8 cellular contexts compared by ENCODE assay signal in genomic region chr4:8315343-8316250, GRCh38. TPM values are rescaled to one million over a fixed set of nuclear protein-coding genes. Genes with fewer than 3 reads are reported as not detected.
A peak's percentile ranks its signal among the peaks of the same experiment; 100 is the strongest.
DNase-seq lines count a peak whose midpoint lies in the region; ATAC-seq, FAIRE-seq and TF ChIP-seq lines count a peak whose summit lies in the region.

No MANE protein-coding gene starts in this region.

- H3K27me3 Mint-ChIP-seq in GM23338 (ENCODE audit: insufficient read depth, low read depth, poor library complexity), result peaks cover 13% of the 10 kb centered on the region

- DNase-seq in GM23338 (ENCODE audit: low spot score) (peak; percentile 52), NCI-H345 treated with DMSO at 0.1 percent for 48 hours (lab: John Stamatoyannopoulos, UW; ENCODE audit: unreplicated experiment) (peak; percentile 56), mucosa of descending colon (peak in 1 of 3 donors; percentile 16), D721Med (ENCODE audit: insufficient read length, low spot score) (no peak)

- intact Hi-C loops in mucosa of descending colon (cut with DNase I, micrococcal nuclease), result no loop called here

- H3K9me3 Mint-ChIP-seq in GM23338, result peaks cover 16% of the 10 kb centered on the region; the same call in 2 of the 3 replicates

- TF ChIP-seq CTCF in GM23338 (conservative IDR thresholded peaks at IDR 0.05; ENCODE audit: low read depth in 2 of 2) (no peak), mucosa of descending colon (IDR thresholded peaks at IDR 0.05) (no peak), D721Med (IDR thresholded peaks at IDR 0.05; ENCODE audit: insufficient read depth, missing control alignments) (no peak)

- H3K27ac Mint-ChIP-seq in GM23338, result peak overlapping the region; percentile 80; the same call in 1 of the 2 replicates

- H3F3A ChIP-seq in GM23338 (replicated peaks; ENCODE audit: low read depth), result no peaks in the 10 kb centered on the region

- peaks cover 9% of the 10 kb centered on the region for H3K4me1 ChIP-seq in GM23338 (ENCODE audit: insufficient read depth)
- peaks cover 19% of the 10 kb centered on the region for H3K4me1 ChIP-seq in ectodermal cell (ENCODE audit: control insufficient read depth, insufficient read depth, low read length)
- H3K4me1 ChIP-seq in mucosa of descending colon (ENCODE audit: low read depth), result no peaks in the 10 kb centered on the region

- no peaks in the 10 kb centered on the region for H3K9me2 ChIP-seq in GM23338 (ENCODE audit: insufficient read depth)

- H3K27ac ChIP-seq in GM23338 (ENCODE audit: low read depth), result no peak overlapping the region
- H3K27ac ChIP-seq in ectodermal cell (ENCODE audit: insufficient read depth, low read depth, low read length, poor library complexity, severe bottlenecking), result peak overlapping the region; percentile 77

- H3K4me3 ChIP-seq in GM23338 (no peak overlapping the region), ectodermal cell (ENCODE audit: insufficient read depth, low read depth, low read length) (no peak overlapping the region), mucosa of descending colon (no peak overlapping the region)

- no peaks in the 10 kb centered on the region for H4K20me1 ChIP-seq in GM23338 (replicated peaks; ENCODE audit: insufficient read depth)

- no peaks in the 10 kb centered on the region for H3K79me2 ChIP-seq in GM23338 (replicated peaks; ENCODE audit: insufficient read depth)

- WGBS in ectodermal cell, 2 experiments, result 45 to 46% methylated on average over 20 to 21 of the region's 21 CpGs

- H3K4me3 Mint-ChIP-seq in GM23338, result no peak overlapping the region; the same call in 2 of the 3 replicates

- H3K9me3 ChIP-seq in ectodermal cell (ENCODE audit: control insufficient read depth, low read length), result no peaks in the 10 kb centered on the region
- no peaks in the 10 kb centered on the region for H3K9me3 ChIP-seq in mucosa of descending colon

- peak overlapping the region; percentile 48 for H3K4me2 ChIP-seq in GM23338

- no peaks in the 10 kb centered on the region for H3K36me3 Mint-ChIP-seq in GM23338 (ENCODE audit: low read depth)

- H2AFZ ChIP-seq in GM23338, result peak overlapping the region; percentile 97

- no peak for FAIRE-seq in D721Med (lab: Jason Lieb, UNC)

- peak; percentile 83 for ATAC-seq in GM23338
- ATAC-seq in mucosa of descending colon, result peak; percentile 54
- ATAC-seq in HG03565 (IDR thresholded peaks at IDR 0.05; ENCODE audit: unreplicated experiment), result no peak
- no peak for ATAC-seq in GM21723 (IDR thresholded peaks at IDR 0.05; ENCODE audit: unreplicated experiment)
- no peak for ATAC-seq in HG02678 (IDR thresholded peaks at IDR 0.05; ENCODE audit: unreplicated experiment)

- peaks cover 19% of the 10 kb centered on the region for H3K4me1 Mint-ChIP-seq in GM23338

- H3K36me3 ChIP-seq in GM23338 (ENCODE audit: insufficient read depth) (no peaks in the 10 kb centered on the region), ectodermal cell (ENCODE audit: control insufficient read depth, insufficient read depth, low read length) (no peaks in the 10 kb centered on the region), mucosa of descending colon (ENCODE audit: low read depth) (no peaks in the 10 kb centered on the region)

- H3K27me3 ChIP-seq in GM23338 (ENCODE audit: insufficient read depth), result no peaks in the 10 kb centered on the region
- H3K27me3 ChIP-seq in ectodermal cell (ENCODE audit: control insufficient read depth, insufficient read depth, low read length, poor library complexity, severe bottlenecking), result no peaks in the 10 kb centered on the region

TF ChIP-seq in GM23338, 12 proteins besides CTCF, POLR2A, EP300 and RAD21 (continues in another document):
- TF ChIP-seq JUNB (IDR thresholded peaks at IDR 0.05; ENCODE audit: unreplicated experiment), result no peak
- no peak for TF ChIP-seq POLR2AphosphoS5 (IDR thresholded peaks at IDR 0.05; ENCODE audit: low read depth)
- TF ChIP-seq EZH2phosphoT487 (IDR thresholded peaks at IDR 0.05; ENCODE audit: unreplicated experiment), result no peak
- no peak for TF ChIP-seq STAT1 (IDR thresholded peaks at IDR 0.05; ENCODE audit: unreplicated experiment)
- no peak for TF ChIP-seq ZNF114 (CRISPR knock-in tag; IDR thresholded peaks at IDR 0.05)
- no peak for TF ChIP-seq EZH2 (IDR thresholded peaks at IDR 0.05; ENCODE audit: low read depth, unreplicated experiment)
- no peak for TF ChIP-seq NANOG (IDR thresholded peaks at IDR 0.05; ENCODE audit: borderline replicate concordance)
- no peak for TF ChIP-seq ETS1 (IDR thresholded peaks at IDR 0.05)
- no peak for TF ChIP-seq ZNF462 (CRISPR knock-in tag; IDR thresholded peaks at IDR 0.05)
- no peak for TF ChIP-seq CREB1 (CRISPR knock-in tag; IDR thresholded peaks at IDR 0.05; ENCODE audit: low read depth)
- TF ChIP-seq ZNF331 (CRISPR knock-in tag; IDR thresholded peaks at IDR 0.05; ENCODE audit: low read depth), result no peak

RNA-seq across cellular contexts. Expression of gene HTRA3, which starts 46.0 kb away (rescaled TPM):
- total RNA-seq in GM23338 (2014; rRNA removed; shearing (Covaris generic)), result 1.8 and 3.6 TPM in 2 replicates
- polyA plus RNA-seq in GM23338 (2016; fragmentation: Nextera tagmentation; extraction: Ambion mirVana), result 1.3 and 1.4 TPM in 2 replicates
- polyA plus RNA-seq in ectodermal cell (2013, experiment 1 of 4), result 2.0 TPM
- 2.1 TPM for polyA plus RNA-seq in ectodermal cell (2013, experiment 2 of 4)
- 2.2 TPM for polyA plus RNA-seq in ectodermal cell (2013, experiment 3 of 4)
- 2.8 TPM for polyA plus RNA-seq in ectodermal cell (2013, experiment 4 of 4)
- 10 to 100 TPM in 1 of 3 donors, 1 to 10 TPM in 2; 2.5 to 18.5 (median 4.2) TPM for total RNA-seq in mucosa of descending colon

Comparison
In these comparisons a context has a peak if more than half of its experiments do, and no peak if none do; other contexts are left out.
1. ATAC-seq: peak in GM23338 (single experiment) and mucosa of descending colon (single experiment); none in HG03565 (single experiment), GM21723 (single experiment) and HG02678 (single experiment).